In genomic region chr11:76302707-76303395, GRCh38 we compare ENCODE assay signal across 19 cellular contexts.
DNase-seq lines count a peak whose midpoint lies in the region; FAIRE-seq and TF ChIP-seq lines count a peak whose summit lies in the region.
"Had no signal": no experiment of that assay in that cellular context is flagged by ENCODE, and none has a peak within 500 bp of the region (broad histone marks: within the 10 kb centered on the region; RNA-seq: fewer than 3 reads in every experiment).

No MANE protein-coding gene starts in this region.

- no peaks in the 10 kb centered on the region for H3K36me3 ChIP-seq in HEK293 (ENCODE audit: control insufficient read depth in 2 of 2, insufficient read depth in 1 of 2, low read length in 2 of 2)
- no peaks in the 10 kb centered on the region for H3K36me3 ChIP-seq in CD8-positive, alpha-beta memory T cell (ENCODE audit: insufficient read depth, low read length)
- H3K36me3 ChIP-seq: BE2C, HAP-1 had no signal

- no peaks in the 10 kb centered on the region for H3K27me3 ChIP-seq in CD8-positive, alpha-beta memory T cell (ENCODE audit: insufficient read depth, low read length, poor library complexity, severe bottlenecking)
- H3K27me3 ChIP-seq: BE2C had no signal

- H3K4me3 Mint-ChIP-seq in activated naive CD4-positive, alpha-beta T cell treated with anti-CD3 and anti-CD28 coated beads, Interleukin-2, amount 10 ng/mL, durations not matched to agents 7 days and 5 days: no peak overlapping the region
- no peak overlapping the region for H3K4me3 Mint-ChIP-seq in CD8-positive, alpha-beta memory T cell

- no peak overlapping the region for H3K4me3 ChIP-seq in HEK293 (ENCODE audit: low read depth, low read length)
- H3K4me3 ChIP-seq in CD8-positive, alpha-beta memory T cell (ENCODE audit: low read length): no peak overlapping the region
- H3K4me3 ChIP-seq: GM12878, GM23248, HAP-1 had no signal

- H3K4me1 ChIP-seq in HEK293 (ENCODE audit: control insufficient read depth, insufficient read depth, low read length): no peaks in the 10 kb centered on the region
- H3K4me1 ChIP-seq in CD8-positive, alpha-beta memory T cell (ENCODE audit: insufficient read depth, low read length): no peaks in the 10 kb centered on the region
- H3K4me1 ChIP-seq: BE2C, Caco-2, HAP-1 had no signal

- H3K9me3 ChIP-seq in HEK293 (ENCODE audit: control insufficient read depth, insufficient read depth, low read depth, low read length): no peaks in the 10 kb centered on the region
- H3K9me3 ChIP-seq in CD8-positive, alpha-beta memory T cell (ENCODE audit: low read length): no peaks in the 10 kb centered on the region
- H3K9me3 ChIP-seq: BE2C, Caco-2, HAP-1 had no signal

- H3K4me1 Mint-ChIP-seq in activated naive CD4-positive, alpha-beta T cell treated with anti-CD3 and anti-CD28 coated beads, Interleukin-2, amount 10 ng/mL, durations not matched to agents 7 days and 5 days: no peaks in the 10 kb centered on the region
- no peaks in the 10 kb centered on the region for H3K4me1 Mint-ChIP-seq in CD8-positive, alpha-beta memory T cell

- H3K9me3 Mint-ChIP-seq in activated naive CD4-positive, alpha-beta T cell treated with anti-CD3 and anti-CD28 coated beads, Interleukin-2, amount 10 ng/mL, durations not matched to agents 7 days and 5 days: no peaks in the 10 kb centered on the region
- H3K9me3 Mint-ChIP-seq in CD8-positive, alpha-beta memory T cell: no peaks in the 10 kb centered on the region
- H3K9me3 Mint-ChIP-seq: CD4-positive, CD25-positive, alpha-beta regulatory T cell had no signal

- peaks cover 42% of the 10 kb centered on the region for H3K27me3 Mint-ChIP-seq in activated naive CD4-positive, alpha-beta T cell treated with anti-CD3 and anti-CD28 coated beads, Interleukin-2, amount 10 ng/mL, durations not matched to agents 7 days and 5 days
- peaks cover 2 to 4% of the 10 kb centered on the region in 2 donors for H3K27me3 Mint-ChIP-seq in CD8-positive, alpha-beta memory T cell

- POLR2A ChIA-PET in HEK293 (lab: Yijun Ruan, JAX): no interaction called here
- POLR2A ChIA-PET in CD8-positive, alpha-beta memory T cell (lab: Charles Lee): no interaction called here

- CTCF ChIA-PET in activated naive CD4-positive, alpha-beta T cell treated with anti-CD3 and anti-CD28 coated beads, Interleukin-2, amount 10 ng/mL, durations not matched to agents 7 days and 5 days (lab: Charles Lee): interaction anchor here (1.2 kb wide), 1 partner anchor 15 kb away, joined by 3 read pairs; no protein-coding TSS in a partner anchor
- CTCF ChIA-PET in HEK293 (lab: Yijun Ruan, JAX): interaction anchor here (1.1 to 1.5 kb wide), 2 partner anchors 16 to 94 kb away, joined by 3 to 6 read pairs; no protein-coding TSS in a partner anchor
- CTCF ChIA-PET in CD8-positive, alpha-beta memory T cell (lab: Charles Lee): interaction anchor here (1.6 to 3.3 kb wide), 2 partner anchors 15 to 95 kb away, joined by 6 to 11 read pairs; no protein-coding TSS in a partner anchor

- H3K27ac ChIP-seq in HEK293 (ENCODE audit: extremely low read depth, low read depth, low read length): no peak overlapping the region
- H3K27ac ChIP-seq in CD8-positive, alpha-beta memory T cell (ENCODE audit: low read depth, low read length): no peak overlapping the region
- H3K27ac ChIP-seq: GM23248 had no signal

- DNase-seq in activated naive CD4-positive, alpha-beta T cell treated with anti-CD3 and anti-CD28 coated beads, Interleukin-2, amount 10 ng/mL, durations not matched to agents 7 days and 5 days: no peak
- DNase-seq in activated naive CD4-positive, alpha-beta T cell treated with Interleukin-2 at 50 U/mL for 16 hours: no peak
- DNase-seq in left kidney (ENCODE audit: low read depth, low spot score): peak; percentile 62
- DNase-seq in urothelium cell line (ENCODE audit: low spot score): no peak
- no peak for DNase-seq in activated T-cell treated with anti-CD3 and anti-CD28 coated beads, Interleukin-2, amount 50 U/mL, for 48 hours
- no peak for DNase-seq in CD8-positive, alpha-beta memory T cell
- DNase-seq: BE2C; C1 segment of cervical spinal cord; Caco-2; CD4-positive, CD25-positive, alpha-beta regulatory T cell; DMS53; DND-41; EL; GM23248 had no signal

- peak; percentile 56 for FAIRE-seq in urothelium cell line (lab: Jason Lieb, UNC)
- FAIRE-seq: D721Med, GM12878, GM19239 had no signal

- peak overlapping the region; percentile 21 for H3K27ac Mint-ChIP-seq in activated naive CD4-positive, alpha-beta T cell treated with anti-CD3 and anti-CD28 coated beads, Interleukin-2, amount 10 ng/mL, durations not matched to agents 7 days and 5 days
- no peak overlapping the region for H3K27ac Mint-ChIP-seq in CD8-positive, alpha-beta memory T cell

- no peak for TF ChIP-seq CTCF in HEK293 (tag by site-specific recombination; IDR thresholded peaks at IDR 0.05)

- H3K36me3 Mint-ChIP-seq in activated naive CD4-positive, alpha-beta T cell treated with anti-CD3 and anti-CD28 coated beads, Interleukin-2, amount 10 ng/mL, durations not matched to agents 7 days and 5 days: no peaks in the 10 kb centered on the region
- no peaks in the 10 kb centered on the region for H3K36me3 Mint-ChIP-seq in CD8-positive, alpha-beta memory T cell
- H3K36me3 Mint-ChIP-seq: CD4-positive, CD25-positive, alpha-beta regulatory T cell had no signal

TF ChIP-seq in HEK293, 187 proteins besides CTCF, POLR2A, EP300 and RAD21:
- TF ChIP-seq ZNF157 (tag by site-specific recombination; IDR thresholded peaks at IDR 0.05) (no peak), ZNF501 (tag by site-specific recombination; IDR thresholded peaks at IDR 0.05) (no peak), GLIS1 (tag by site-specific recombination; IDR thresholded peaks at IDR 0.05) (peak; percentile 77)
